ENCODE assay signal across 18 cellular contexts in genomic region chr9:2290382-2290781, GRCh38.
"Had no signal": no experiment of that assay in that cellular context is flagged by ENCODE, and none has a peak within 500 bp of the region (broad histone marks: within the 10 kb centered on the region; RNA-seq: fewer than 3 reads in every experiment).

No MANE protein-coding gene starts in this region.

- H3K27ac Mint-ChIP-seq: activated CD8-positive, alpha-beta T cell treated with anti-CD3 and anti-CD28 coated beads, Interleukin-2, amount 10 ng/mL, durations not matched to agents 7 days and 5 days; activated naive CD8-positive, alpha-beta T cell treated with anti-CD3 and anti-CD28 coated beads, Interleukin-2, amount 50 U/mL, for 24 hours; activated T-helper 1 cell treated with anti-CD3 and anti-CD28 coated beads, Interleukin-12 subunit alpha, Interleukin-12 subunit beta, Interleukin-2, Interleukin-4 antibody, amounts not matched to agents 30 ng/mL and 10 ng/mL and 1 ng/mL, durations not matched to agents 14 hours and 24 hours and 36 hours; natural killer cell; progenitor cell of endocrine pancreas; stimulated activated memory B cell treated with anti-CD40 and anti-IgM and Interleukin-4, amounts not matched to agents 10 μg/mL and 1 μg/mL and 100 μg/mL, for 72 hours had no signal

- H3K36me3 ChIP-seq: colonic mucosa, heart right ventricle, right lobe of liver, tibial artery, vagina had no signal

- H3K9me3 Mint-ChIP-seq: activated naive CD8-positive, alpha-beta T cell treated with anti-CD3 and anti-CD28 coated beads, Interleukin-2, amount 50 U/mL, for 24 hours; activated T-helper 1 cell treated with anti-CD3 and anti-CD28 coated beads, Interleukin-12 subunit alpha, Interleukin-12 subunit beta, Interleukin-2, Interleukin-4 antibody, amounts not matched to agents 30 ng/mL and 10 ng/mL and 1 ng/mL, durations not matched to agents 14 hours and 24 hours and 36 hours; natural killer cell; stimulated activated memory B cell treated with anti-CD40 and anti-IgM and Interleukin-4, amounts not matched to agents 10 μg/mL and 1 μg/mL and 100 μg/mL, for 72 hours had no signal

- DNase-seq: activated CD8-positive, alpha-beta memory T cell treated with anti-CD3 and anti-CD28 coated beads, Interleukin-2, amount 50 U/mL, for 48 hours; activated CD8-positive, alpha-beta T cell treated with anti-CD3 and anti-CD28 coated beads, Interleukin-2, amount 10 ng/mL, durations not matched to agents 7 days and 5 days; activated naive CD4-positive, alpha-beta T cell; activated naive CD8-positive, alpha-beta T cell treated with anti-CD3 and anti-CD28 coated beads, Interleukin-2, amount 50 U/mL, for 24 hours; caudate nucleus; colonic mucosa; foreskin melanocyte; heart right ventricle; mammary epithelial cell; natural killer cell; occipital lobe; right lobe of liver; tibial artery had no signal

- H3K9me3 ChIP-seq: colonic mucosa, heart right ventricle, right lobe of liver, tibial artery, vagina had no signal

- H3K4me1 ChIP-seq: colonic mucosa, heart right ventricle, tibial artery, vagina had no signal

- ATAC-seq: activated CD8-positive, alpha-beta T cell treated with anti-CD3 and anti-CD28 coated beads, Interleukin-2, amount 10 ng/mL, durations not matched to agents 7 days and 5 days; activated naive CD8-positive, alpha-beta T cell treated with anti-CD3 and anti-CD28 coated beads, Interleukin-2, amount 50 U/mL, for 24 hours; heart right ventricle; left lobe of liver; natural killer cell; right lobe of liver; stimulated activated memory B cell treated with anti-CD40 and anti-IgM and Interleukin-4, amounts not matched to agents 10 μg/mL and 1 μg/mL and 100 μg/mL, for 72 hours had no signal

- H3K4me3 Mint-ChIP-seq: activated CD8-positive, alpha-beta T cell treated with anti-CD3 and anti-CD28 coated beads, Interleukin-2, amount 10 ng/mL, durations not matched to agents 7 days and 5 days; activated naive CD8-positive, alpha-beta T cell treated with anti-CD3 and anti-CD28 coated beads, Interleukin-2, amount 50 U/mL, for 24 hours; activated T-helper 1 cell treated with anti-CD3 and anti-CD28 coated beads, Interleukin-12 subunit alpha, Interleukin-12 subunit beta, Interleukin-2, Interleukin-4 antibody, amounts not matched to agents 30 ng/mL and 10 ng/mL and 1 ng/mL, durations not matched to agents 14 hours and 24 hours and 36 hours; natural killer cell; stimulated activated memory B cell treated with anti-CD40 and anti-IgM and Interleukin-4, amounts not matched to agents 10 μg/mL and 1 μg/mL and 100 μg/mL, for 72 hours had no signal

- H3K27me3 ChIP-seq: colonic mucosa, heart right ventricle, right lobe of liver, tibial artery, vagina had no signal

- H3K27ac ChIP-seq: colonic mucosa, heart right ventricle, right lobe of liver, tibial artery, vagina had no signal

- H3K36me3 Mint-ChIP-seq: natural killer cell; stimulated activated memory B cell treated with anti-CD40 and anti-IgM and Interleukin-4, amounts not matched to agents 10 μg/mL and 1 μg/mL and 100 μg/mL, for 72 hours had no signal

- H3K4me3 ChIP-seq: colonic mucosa, heart right ventricle, right lobe of liver, tibial artery, vagina had no signal

- H3K4me1 Mint-ChIP-seq: activated naive CD8-positive, alpha-beta T cell treated with anti-CD3 and anti-CD28 coated beads, Interleukin-2, amount 50 U/mL, for 24 hours; natural killer cell; stimulated activated memory B cell treated with anti-CD40 and anti-IgM and Interleukin-4, amounts not matched to agents 10 μg/mL and 1 μg/mL and 100 μg/mL, for 72 hours had no signal
